32 cellular contexts compared by ENCODE assay signal in genomic region chr6:65072500-65072899, GRCh38.
"Had no signal": no experiment of that assay in that cellular context is flagged by ENCODE, and none has a peak within 500 bp of the region (broad histone marks: within the 10 kb centered on the region; RNA-seq: fewer than 3 reads in every experiment).

No MANE protein-coding gene starts in this region.

- H3K4me3 ChIP-seq: body of pancreas, breast epithelium had no signal

- FAIRE-seq: astrocyte, TTC549 had no signal

- H3K36me3 ChIP-seq: brain microvascular endothelial cell, breast epithelium, WERI-Rb-1 had no signal

- H3K27ac ChIP-seq: body of pancreas, brain microvascular endothelial cell, breast epithelium, WERI-Rb-1 had no signal

- H3K9me3 ChIP-seq: body of pancreas, breast epithelium had no signal

- H3K4me1 ChIP-seq: body of pancreas, breast epithelium had no signal

- H3K27me3 ChIP-seq: body of pancreas, brain microvascular endothelial cell, breast epithelium had no signal

- DNase-seq: activated CD4-positive, alpha-beta memory T cell treated with anti-CD3 and anti-CD28 coated beads, Interleukin-2, amount 10 ng/mL, durations not matched to agents 7 days and 5 days; activated CD4-positive, alpha-beta T cell treated with anti-CD3 and anti-CD28 coated beads for 1 hour; activated CD4-positive, alpha-beta T cell treated with anti-CD3 and anti-CD28 coated beads for 36 hours; activated CD4-positive, alpha-beta T cell treated with anti-CD3 and anti-CD28 coated beads for 48 hours; activated CD4-positive, alpha-beta T cell treated with anti-CD3 and anti-CD28 coated beads, Interleukin-2, amount 10 ng/mL, durations not matched to agents 7 days and 5 days; activated CD4-positive, alpha-beta T cell treated with anti-CD3 and anti-CD28 coated beads, Interleukin-2, amount 50 U/mL, for 48 hours; activated CD4-positive, CD25-positive, alpha-beta regulatory T cell; activated CD8-positive, alpha-beta memory T cell treated with anti-CD3 and anti-CD28 coated beads for 24 hours; activated CD8-positive, alpha-beta memory T cell treated with anti-CD3 and anti-CD28 coated beads, Interleukin-2, amount 10 ng/mL, durations not matched to agents 7 days and 5 days; activated CD8-positive, alpha-beta memory T cell treated with anti-CD3 and anti-CD28 coated beads, Interleukin-2, amount 50 U/mL, for 48 hours; activated CD8-positive, alpha-beta T cell treated with anti-CD3 and anti-CD28 coated beads, Interleukin-2, amount 10 ng/mL, durations not matched to agents 7 days and 5 days; activated effector memory CD4-positive, alpha-beta T cell treated with Interleukin-2 at 50 U/mL for 16 hours; activated gamma-delta T cell; activated naive CD4-positive, alpha-beta T cell treated with anti-CD3 and anti-CD28 coated beads, Interleukin-2, amount 10 ng/mL, durations not matched to agents 7 days and 5 days; activated naive CD4-positive, alpha-beta T cell treated with Interleukin-2 at 50 U/mL for 16 hours; activated naive CD8-positive, alpha-beta T cell treated with anti-CD3 and anti-CD28 coated beads, Interleukin-2, amount 10 ng/mL, durations not matched to agents 7 days and 5 days; activated naive CD8-positive, alpha-beta T cell treated with anti-CD3 and anti-CD28 coated beads, Interleukin-2, amount 50 U/mL, for 24 hours; activated T-cell treated with anti-CD3 and anti-CD28 coated beads, Interleukin-2, amount 50 U/mL, for 24 hours; activated T-cell treated with anti-CD3 and anti-CD28 coated beads, Interleukin-2, amount 50 U/mL, for 48 hours; aorta; body of pancreas; brain microvascular endothelial cell; central memory CD4-positive, alpha-beta T cell; T-helper 1 cell; T-helper 2 cell; T-helper 9 cell; WERI-Rb-1 had no signal

- ATAC-seq: activated CD4-positive, alpha-beta T cell treated with anti-CD3 and anti-CD28 coated beads for 36 hours; activated CD4-positive, CD25-positive, alpha-beta regulatory T cell treated with anti-CD3 and anti-CD28 coated beads, Interleukin-2, amount 50 U/mL, for 24 hours; activated CD8-positive, alpha-beta memory T cell treated with anti-CD3 and anti-CD28 coated beads, Interleukin-2, amount 10 ng/mL, durations not matched to agents 7 days and 5 days; activated CD8-positive, alpha-beta T cell treated with anti-CD3 and anti-CD28 coated beads, Interleukin-2, amount 10 ng/mL, durations not matched to agents 7 days and 5 days; activated naive CD8-positive, alpha-beta T cell treated with anti-CD3 and anti-CD28 coated beads, Interleukin-2, amount 50 U/mL, for 24 hours; body of pancreas; WTC11 had no signal
